1 cellular context compared by ENCODE assay signal in the genomic region with DNA sequence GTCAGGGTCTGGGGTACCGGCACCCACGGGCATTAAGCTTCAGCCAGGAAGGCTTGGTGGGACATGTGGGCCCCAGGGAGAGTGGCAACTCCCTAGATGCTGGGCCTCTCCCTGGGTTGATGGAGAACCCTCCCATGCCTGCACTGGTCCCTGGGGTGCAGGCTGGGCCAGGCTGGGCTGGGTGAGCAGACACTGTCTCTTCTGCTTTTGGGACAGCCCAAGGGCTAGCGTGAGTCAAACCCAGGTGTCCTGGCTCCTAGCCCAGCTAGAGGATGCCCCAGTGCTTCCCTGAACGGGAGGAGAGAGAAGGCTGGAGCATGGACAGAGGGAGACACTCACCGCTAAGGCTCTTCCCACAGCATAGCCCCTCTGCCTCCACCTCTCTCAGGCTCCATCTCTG.
TF ChIP-seq lines count a peak whose summit lies in the region.

No MANE protein-coding gene starts in this region.

TF ChIP-seq in IMR-90, 13 proteins besides CTCF, POLR2A, EP300 and RAD21:
- no peak for TF ChIP-seq SMC3 (IDR thresholded peaks at IDR 0.05; ENCODE audit: low read depth, low read length)
- TF ChIP-seq FOS (IDR thresholded peaks at IDR 0.05; ENCODE audit: low read depth, low read length): no peak
- TF ChIP-seq, protein P1, sequence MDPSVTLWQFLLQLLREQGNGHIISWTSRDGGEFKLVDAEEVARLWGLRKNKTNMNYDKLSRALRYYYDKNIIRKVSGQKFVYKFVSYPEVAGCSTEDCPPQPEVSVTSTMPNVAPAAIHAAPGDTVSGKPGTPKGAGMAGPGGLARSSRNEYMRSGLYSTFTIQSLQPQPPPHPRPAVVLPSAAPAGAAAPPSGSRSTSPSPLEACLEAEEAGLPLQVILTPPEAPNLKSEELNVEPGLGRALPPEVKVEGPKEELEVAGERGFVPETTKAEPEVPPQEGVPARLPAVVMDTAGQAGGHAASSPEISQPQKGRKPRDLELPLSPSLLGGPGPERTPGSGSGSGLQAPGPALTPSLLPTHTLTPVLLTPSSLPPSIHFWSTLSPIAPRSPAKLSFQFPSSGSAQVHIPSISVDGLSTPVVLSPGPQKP (IDR thresholded peaks at IDR 0.05; ENCODE audit: borderline replicate concordance, low read depth, low read length): no peak
- no peak for TF ChIP-seq MXI1 (IDR thresholded peaks at IDR 0.05; ENCODE audit: borderline replicate concordance, low read depth, low read length)
- no peak for TF ChIP-seq NFE2L2 (IDR thresholded peaks at IDR 0.05; ENCODE audit: low read depth, low read length)
- no peak for TF ChIP-seq CHD1 (IDR thresholded peaks at IDR 0.05; ENCODE audit: low read depth, low read length)
- TF ChIP-seq BHLHE40 (IDR thresholded peaks at IDR 0.05; ENCODE audit: low read depth, low read length): no peak
- TF ChIP-seq, protein P2, sequence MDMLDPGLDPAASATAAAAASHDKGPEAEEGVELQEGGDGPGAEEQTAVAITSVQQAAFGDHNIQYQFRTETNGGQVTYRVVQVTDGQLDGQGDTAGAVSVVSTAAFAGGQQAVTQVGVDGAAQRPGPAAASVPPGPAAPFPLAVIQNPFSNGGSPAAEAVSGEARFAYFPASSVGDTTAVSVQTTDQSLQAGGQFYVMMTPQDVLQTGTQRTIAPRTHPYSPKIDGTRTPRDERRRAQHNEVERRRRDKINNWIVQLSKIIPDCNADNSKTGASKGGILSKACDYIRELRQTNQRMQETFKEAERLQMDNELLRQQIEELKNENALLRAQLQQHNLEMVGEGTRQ (IDR thresholded peaks at IDR 0.05; ENCODE audit: low read depth, low read length): no peak
- TF ChIP-seq CEBPB (IDR thresholded peaks at IDR 0.05; ENCODE audit: low read depth, low read length): no peak
- TF ChIP-seq RFX5 (IDR thresholded peaks at IDR 0.05; ENCODE audit: low read depth, low read length): no peak
- TF ChIP-seq MAZ (IDR thresholded peaks at IDR 0.05; ENCODE audit: borderline replicate concordance, low read depth, low read length): no peak
- TF ChIP-seq MAFK (IDR thresholded peaks at IDR 0.05; ENCODE audit: low read depth, low read length): no peak
- TF ChIP-seq RCOR1 (IDR thresholded peaks at IDR 0.05; ENCODE audit: insufficient replicate concordance, low read length): no peak
